Comparison of ENCODE assay signal across 30 cellular contexts in the genomic region with DNA sequence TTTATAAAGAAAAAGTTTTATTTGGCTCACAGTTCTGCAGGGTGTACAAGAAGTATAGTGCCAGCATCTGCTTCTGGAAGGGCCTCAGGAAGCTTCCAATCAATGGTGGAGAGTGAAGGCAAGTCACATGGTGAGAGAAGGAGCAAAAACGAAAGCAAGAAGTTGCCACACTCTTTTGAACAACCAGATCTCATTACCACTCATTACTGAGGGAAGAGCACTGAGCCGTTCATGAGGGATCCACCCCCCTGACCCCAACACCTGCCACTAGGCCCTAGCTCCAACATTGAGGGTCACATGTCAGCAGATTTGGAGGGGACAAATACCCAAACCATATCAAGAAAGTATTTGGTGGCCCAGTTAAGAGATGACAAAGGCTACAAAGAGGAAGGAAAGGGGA.
DNase-seq lines count a peak whose midpoint lies in the region; ATAC-seq and TF ChIP-seq lines count a peak whose summit lies in the region.
"Had no signal": no experiment of that assay in that cellular context is flagged by ENCODE, and none has a peak within 500 bp of the region (broad histone marks: within the 10 kb centered on the region; RNA-seq: fewer than 3 reads in every experiment).

No MANE protein-coding gene starts in this region.

- H3K4me3 ChIP-seq in neural progenitor cell (no peak overlapping the region), brain microvascular endothelial cell (ENCODE audit: low read depth, low read length) (no peak overlapping the region)
- H3K4me3 ChIP-seq: ascending aorta, coronary artery, GM23338, K562, lower lobe of right lung, mucosa of descending colon, transverse colon had no signal

- H3K4me2 ChIP-seq in neural progenitor cell: no peak overlapping the region
- H3K4me2 ChIP-seq: GM23338 had no signal

- in situ Hi-C loops in brain microvascular endothelial cell (cut with HindIII; ENCODE audit: low pct_ligation_motif_present, low sequenced_read_pairs): no loop called here

- H3K4me3 Mint-ChIP-seq in neural progenitor cell: no peak overlapping the region
- H3K4me3 Mint-ChIP-seq: CD8-positive, alpha-beta memory T cell; GM23338; natural killer cell treated with Interleukin-12 subunit alpha and Interleukin-12 subunit beta and Interleukin-15 and Interleukin-18, amount 100 ng/mL, for 72 hours had no signal

- H3K4me1 Mint-ChIP-seq in neural progenitor cell: peaks cover 24% of the 10 kb centered on the region
- H3K4me1 Mint-ChIP-seq: CD8-positive, alpha-beta memory T cell had no signal

- no peak overlapping the region for H3K27ac Mint-ChIP-seq in neural progenitor cell
- H3K27ac Mint-ChIP-seq: CD8-positive, alpha-beta memory T cell; GM23338; natural killer cell treated with Interleukin-12 subunit alpha and Interleukin-12 subunit beta and Interleukin-15 and Interleukin-18, amount 100 ng/mL, for 72 hours had no signal

- H3K36me3 Mint-ChIP-seq in neural progenitor cell: no peaks in the 10 kb centered on the region
- H3K36me3 Mint-ChIP-seq: CD8-positive, alpha-beta memory T cell; natural killer cell treated with Interleukin-12 subunit alpha and Interleukin-12 subunit beta and Interleukin-15 and Interleukin-18, amount 100 ng/mL, for 72 hours had no signal

- H3K27me3 Mint-ChIP-seq in neural progenitor cell (ENCODE audit: insufficient read depth, low read depth): peaks cover 4% of the 10 kb centered on the region

- DNase-seq in neural progenitor cell (ENCODE audit: low spot score) (no peak), DMS79 treated with DMSO at 0.1 percent for 48 hours (lab: John Stamatoyannopoulos, UW) (no peak), NCI-H2081 treated with DMSO at 0.1 percent for 48 hours (lab: John Stamatoyannopoulos, UW) (no peak), brain microvascular endothelial cell (no peak)
- DNase-seq in stimulated activated CD4-positive, alpha-beta T cell treated with anti-CD3 and anti-CD28 coated beads, Interleukin-4, amount 100 ng/mL, for 1 hour: no peak
- DNase-seq: activated CD4-positive, alpha-beta T cell treated with anti-CD3 and anti-CD28 coated beads, Interleukin-2, amount 50 U/mL, for 48 hours; activated CD4-positive, CD25-positive, alpha-beta regulatory T cell treated with anti-CD3 and anti-CD28 coated beads, Interleukin-2, amount 50 U/mL, for 72 hours; activated T-cell treated with anti-CD3 and anti-CD28 coated beads, Interleukin-2, amount 50 U/mL, for 48 hours; BE2C; caudate nucleus; CD8-positive, alpha-beta memory T cell; effector memory CD4-positive, alpha-beta T cell; hippocampal formation; lower lobe of right lung; mucosa of descending colon; NCI-H2029 treated with DMSO at 0.1 percent for 48 hours; NCI-H526; NK-92 treated with Interleukin-12 subunit alpha and Interleukin-12 subunit beta, amount 100 ng/mL, for 24 hours; SHP77; stimulated activated CD4-positive, alpha-beta T cell treated with anti-CD3 and anti-CD28 coated beads, Interleukin-4, amount 100 ng/mL, for 4 hours; transverse colon had no signal

- no peak overlapping the region for H2AFZ ChIP-seq in neural progenitor cell (replicated peaks)
- H2AFZ ChIP-seq: GM23338 had no signal

- H3K79me2 ChIP-seq in neural progenitor cell (ENCODE audit: low read depth): no peaks in the 10 kb centered on the region

- H3K36me3 ChIP-seq in neural progenitor cell (no peaks in the 10 kb centered on the region), brain microvascular endothelial cell (replicated peaks) (no peaks in the 10 kb centered on the region)
- H3K36me3 ChIP-seq: ascending aorta, BE2C, lower lobe of right lung, transverse colon had no signal

- H3K4me1 ChIP-seq in neural progenitor cell: peaks cover 32% of the 10 kb centered on the region
- H3K4me1 ChIP-seq: ascending aorta, BE2C had no signal

- H3K27me3 ChIP-seq in neural progenitor cell: no peaks in the 10 kb centered on the region
- H3K27me3 ChIP-seq in brain microvascular endothelial cell (replicated peaks): no peaks in the 10 kb centered on the region
- H3K27me3 ChIP-seq: ascending aorta, BE2C, transverse colon had no signal

- H3K9ac ChIP-seq in neural progenitor cell: no peak overlapping the region

- H3K9me3 ChIP-seq in neural progenitor cell (ENCODE audit: low read depth): no peaks in the 10 kb centered on the region
- H3K9me3 ChIP-seq: ascending aorta, BE2C, lower lobe of right lung, mucosa of descending colon, transverse colon had no signal

- peak; percentile 46 for ATAC-seq in GM18511 (IDR thresholded peaks at IDR 0.05; ENCODE audit: unreplicated experiment)
- peak; percentile 56 for ATAC-seq in GM21529 (IDR thresholded peaks at IDR 0.05; ENCODE audit: unreplicated experiment)
- peak; percentile 53 for ATAC-seq in HG03460 (IDR thresholded peaks at IDR 0.05; ENCODE audit: unreplicated experiment)
- ATAC-seq: GM23338; K562; lower lobe of right lung; mucosa of descending colon; natural killer cell treated with Interleukin-12 subunit alpha and Interleukin-12 subunit beta and Interleukin-15 and Interleukin-18, amount 100 ng/mL, for 72 hours had no signal

- H3K9me3 Mint-ChIP-seq in neural progenitor cell: peaks cover 5% of the 10 kb centered on the region
- H3K9me3 Mint-ChIP-seq: CD8-positive, alpha-beta memory T cell; GM23338 had no signal

- H4K20me1 ChIP-seq in neural progenitor cell (ENCODE audit: low read depth): no peaks in the 10 kb centered on the region

- peaks cover 25% of the 10 kb centered on the region for H3F3A ChIP-seq in neural progenitor cell (ENCODE audit: low read depth)

- TF ChIP-seq CTCF in neural progenitor cell (IDR thresholded peaks at IDR 0.05): no peak
- no peak for TF ChIP-seq CTCF in brain microvascular endothelial cell (IDR thresholded peaks at IDR 0.05; ENCODE audit: low read depth, low read length, missing control alignments)

- H3K27ac ChIP-seq in neural progenitor cell: peak overlapping the region; percentile 92
- no peak overlapping the region for H3K27ac ChIP-seq in brain microvascular endothelial cell
- H3K27ac ChIP-seq: ascending aorta, coronary artery, epithelial cell of prostate, lower lobe of right lung, transverse colon had no signal
